8 cellular contexts compared by ENCODE assay signal in genomic region chr2:43637030-43637803, GRCh38. TPM values are rescaled to one million over a fixed set of nuclear protein-coding genes. Genes with fewer than 3 reads are reported as not detected.
DNase-seq lines count a peak whose midpoint lies in the region; ATAC-seq and TF ChIP-seq lines count a peak whose summit lies in the region.

Gene PLEKHH2, plus strand, starts transcription at chr2:43637260. Its CDS starts 7,414 bp downstream, at chr2:43644674.

- POLR2A ChIA-PET in GM10248 (lab: Yijun Ruan, JAX), result no interaction called here

- H3K36me3 ChIP-seq in ascending aorta (no peaks in the 10 kb centered on the region), prostate gland (no peaks in the 10 kb centered on the region), upper lobe of right lung (no peaks in the 10 kb centered on the region)

- CTCF ChIA-PET in GM10248 (lab: Yijun Ruan, JAX), result interaction anchor here (0.9 to 1.4 kb wide), 2 partner anchors 25 to 29 kb away, joined by 3 read pairs; no protein-coding TSS in a partner anchor

- H3K27me3 ChIP-seq in ascending aorta (no peaks in the 10 kb centered on the region), right cardiac atrium (ENCODE audit: control insufficient read depth, insufficient read depth) (no peaks in the 10 kb centered on the region), prostate gland (replicated peaks; ENCODE audit: insufficient read depth) (no peaks in the 10 kb centered on the region), upper lobe of right lung (peaks cover 4% of the 10 kb centered on the region)

- 1% methylated on average over 75 of the region's 75 CpGs for WGBS in right cardiac atrium
- under 1% methylated on average over 54 of the region's 75 CpGs for WGBS in prostate gland

- peak within 1 kb of the TSS; percentile 94 to 95 for H3K4me3 ChIP-seq in ascending aorta
- peak within 1 kb of the TSS; percentile 75 for H3K4me3 ChIP-seq in right cardiac atrium (ENCODE audit: low read length)
- H3K4me3 ChIP-seq in prostate gland, result peak within 1 kb of the TSS; percentile 76 to 81
- H3K4me3 ChIP-seq in upper lobe of right lung, result peak within 1 kb of the TSS; percentile 75

- H3K9me3 ChIP-seq in T-helper 17 cell (ENCODE audit: control insufficient read depth, low read length, poor library complexity, severe bottlenecking) (no peaks in the 10 kb centered on the region), ascending aorta (no peaks in the 10 kb centered on the region), right cardiac atrium (ENCODE audit: control insufficient read depth, low read length) (no peaks in the 10 kb centered on the region), prostate gland (no peaks in the 10 kb centered on the region), upper lobe of right lung (no peaks in the 10 kb centered on the region)

- H3K4me1 ChIP-seq in ascending aorta (peaks cover 0 to 4% of the 10 kb centered on the region in 2 donors), right cardiac atrium (ENCODE audit: control insufficient read depth, insufficient read depth, low read length) (peaks cover 4% of the 10 kb centered on the region), prostate gland (replicated peaks) (no peaks in the 10 kb centered on the region), upper lobe of right lung (no peaks in the 10 kb centered on the region)

- TF ChIP-seq CTCF in GM10248 (IDR thresholded peaks at IDR 0.05; ENCODE audit: control extremely low read depth, extremely low read depth, low read depth, missing control alignments) (no peak), ascending aorta (IDR thresholded peaks at IDR 0.05) (no peak), prostate gland (IDR thresholded peaks at IDR 0.05) (no peak), upper lobe of right lung (IDR thresholded peaks at IDR 0.05) (no peak)

- peak within 1 kb of the TSS; percentile 74 to 88 for H3K27ac ChIP-seq in ascending aorta
- no peak within 1 kb of the TSS for H3K27ac ChIP-seq in right cardiac atrium (ENCODE audit: low read length)
- H3K27ac ChIP-seq in prostate gland, result peak within 1 kb of the TSS; percentile 51 to 70
- peak within 1 kb of the TSS; percentile 74 for H3K27ac ChIP-seq in upper lobe of right lung

- peaks cover 35% of the 10 kb centered on the region for H3K27me3 Mint-ChIP-seq in T-helper 17 cell

- H3K4me3 Mint-ChIP-seq in T-helper 17 cell, result peak within 1 kb of the TSS; percentile 97

- ATAC-seq in HG02623 (IDR thresholded peaks at IDR 0.05; ENCODE audit: unreplicated experiment), result peak; percentile 99
- ATAC-seq in T-helper 17 cell, result peak; percentile 100
- peak; percentile 100 for ATAC-seq in right cardiac atrium
- peak; percentile 100 for ATAC-seq in upper lobe of right lung

- peaks cover 16% of the 10 kb centered on the region for H3K4me1 Mint-ChIP-seq in T-helper 17 cell

- DNase-seq in GM10248 (ENCODE audit: extremely low spot score) (peak; percentile 94), NCI-H1105 (lab: John Stamatoyannopoulos, UW) (peak; percentile 50), T-helper 17 cell (peak; percentile 64 to 82 (median 70)), ascending aorta (ENCODE audit: low spot score in 2 of 2) (peak; percentile 58 to 95), right cardiac atrium (peak; percentile 91 to 96 (median 96)), prostate gland (ENCODE audit: low spot score) (peak; percentile 91), upper lobe of right lung (peak; percentile 92)

- peak; percentile 94 for TF ChIP-seq POLR2A in prostate gland (IDR thresholded peaks at IDR 0.05)

- H3K36me3 Mint-ChIP-seq in T-helper 17 cell (ENCODE audit: low read depth), result peaks cover 9% of the 10 kb centered on the region

- intact Hi-C loops in ascending aorta (cut with DNase I) (loop anchor here (2.0 to 5.0 kb wide), 2 partner anchors 40 to 135 kb away; partner anchors contain the start of genes DYNC2LI1 and THADA), right cardiac atrium (cut with DNase I) (no loop called here), prostate gland (cut with DNase I) (no loop called here), upper lobe of right lung (cut with DNase I) (no loop called here)

- peak within 1 kb of the TSS; percentile 84 for H3K27ac Mint-ChIP-seq in T-helper 17 cell

RNA-seq across cellular contexts. Expression of gene PLEKHH2, which starts in this region (rescaled TPM):
- total RNA-seq in T-helper 17 cell (under 1 TPM in 1 of 2 donors, not detected in 1; 0.75 TPM), ascending aorta (15.0 TPM), right cardiac atrium (1 to 10 TPM; 3.3 to 5.9 (median 4.0) TPM), prostate gland (10 to 100 TPM in 1 of 2 donors, 1 to 10 TPM in 1; 5.9 to 25.2 TPM), upper lobe of right lung (53.8 TPM)
- 3.2 TPM for polyA plus RNA-seq in right cardiac atrium

Comparison
In these comparisons a context has a peak if more than half of its experiments do, and no peak if none do; other contexts are left out.
1. Peak in DNase-seq and ATAC-seq in T-helper 17 cell; RNA of the gene not detected or under 1 TPM.